ENCODE assay signal across 10 cellular contexts in the genomic region with DNA sequence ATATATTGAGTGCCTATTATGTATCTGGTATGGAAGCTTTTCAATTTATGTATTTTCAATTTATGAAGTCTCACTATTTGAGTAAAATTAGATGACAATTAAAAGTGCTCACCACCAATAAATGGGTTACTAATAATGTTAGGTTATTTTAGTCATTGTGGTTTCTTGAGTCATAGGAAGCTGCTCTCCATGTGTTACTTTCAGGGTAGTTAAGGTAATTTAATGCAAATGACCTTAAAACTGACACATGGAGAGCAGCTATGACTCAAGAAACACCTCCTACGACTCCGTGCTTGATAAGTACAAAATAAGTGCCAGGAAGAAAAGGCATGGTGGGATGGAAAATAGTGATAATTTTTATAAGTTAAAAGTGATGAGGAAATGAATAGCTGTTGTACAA. TPM values are rescaled to one million over a fixed set of nuclear protein-coding genes. Genes with fewer than 3 reads are reported as not detected.
DNase-seq lines count a peak whose midpoint lies in the region; ATAC-seq and TF ChIP-seq lines count a peak whose summit lies in the region.
"Had no signal": no experiment of that assay in that cellular context is flagged by ENCODE, and none has a peak within 500 bp of the region (broad histone marks: within the 10 kb centered on the region; RNA-seq: fewer than 3 reads in every experiment).

No MANE protein-coding gene starts in this region.

- H3K27me3 ChIP-seq in foreskin keratinocyte, result no peaks in the 10 kb centered on the region

- H3K36me3 Mint-ChIP-seq in type B pancreatic cell, result no peaks in the 10 kb centered on the region
- H3K36me3 Mint-ChIP-seq: brain had no signal

- no peak overlapping the region for H3K4me3 Mint-ChIP-seq in type B pancreatic cell
- H3K4me3 Mint-ChIP-seq: brain had no signal

- ATAC-seq in GM18505 (IDR thresholded peaks at IDR 0.05; ENCODE audit: unreplicated experiment), result peak; percentile 88
- peak; percentile 72 for ATAC-seq in GM21723 (IDR thresholded peaks at IDR 0.05; ENCODE audit: unreplicated experiment)
- ATAC-seq in HG03558 (IDR thresholded peaks at IDR 0.05; ENCODE audit: extremely low read depth, unreplicated experiment), result peak; percentile 92
- ATAC-seq in foreskin keratinocyte, result peak; percentile 77

- no peaks in the 10 kb centered on the region for H3K9me3 Mint-ChIP-seq in type B pancreatic cell

- peak overlapping the region; percentile 96 for H3K27ac ChIP-seq in foreskin keratinocyte

- peaks cover 30% of the 10 kb centered on the region for H3K4me1 ChIP-seq in foreskin keratinocyte

- no peak for TF ChIP-seq POLR2A in GM18505 (IDR thresholded peaks at IDR 0.05; ENCODE audit: borderline replicate concordance, extremely low read depth, insufficient read depth, insufficient read length)

- H3K27me3 Mint-ChIP-seq in type B pancreatic cell, result peaks cover 4% of the 10 kb centered on the region

- H3K27ac Mint-ChIP-seq in type B pancreatic cell, result no peak overlapping the region

- no peak for TF ChIP-seq CTCF in foreskin keratinocyte (conservative IDR thresholded peaks at IDR 0.05)
- no peak for TF ChIP-seq CTCF in type B pancreatic cell (conservative IDR thresholded peaks at IDR 0.05)

- H3K4me1 Mint-ChIP-seq in type B pancreatic cell (ENCODE audit: unreplicated experiment), result no peaks in the 10 kb centered on the region

- DNase-seq in foreskin keratinocyte (peak; percentile 82 to 87), SKM-1 (lab: John Stamatoyannopoulos, UW; ENCODE audit: unreplicated experiment) (no peak), type B pancreatic cell (ENCODE audit: extremely low spot score, unreplicated experiment) (no peak)
- no peak for DNase-seq in activated naive CD4-positive, alpha-beta T cell (lab: John Stamatoyannopoulos, UW)
- DNase-seq in activated CD8-positive, alpha-beta memory T cell treated with anti-CD3 and anti-CD28 coated beads for 24 hours, result no peak

RNA-seq across cellular contexts. Expression of a gene that starts 16.5 kb away (rescaled TPM):
- not detected in 2 replicates for total RNA-seq in foreskin keratinocyte
- polyA plus RNA-seq in foreskin keratinocyte, result not detected in 2 replicates
- total RNA-seq in type B pancreatic cell (ENCODE audit: low replicate concordance), result 0.33 TPM in 1 of 2 replicates, not detected in the other
- total RNA-seq: mononuclear cell had no signal

Comparison
In these comparisons a context has a peak if more than half of its experiments do, and no peak if none do; other contexts are left out.
1. DNase-seq: peak in foreskin keratinocyte (2 of 2); none in SKM-1 (single experiment), activated naive CD4-positive, alpha-beta T cell (0 of 4), activated CD8-positive, alpha-beta memory T cell treated with anti-CD3 and anti-CD28 coated beads for 24 hours (single experiment) and type B pancreatic cell (single experiment).
2. Peak in every context shown above with its lines, with median percentiles within 50 percentile points of each other: ATAC-seq.